In genomic region chr20:2691663-2692035, GRCh38 we compare ENCODE assay signal across 9 cellular contexts. TPM values are rescaled to one million over a fixed set of nuclear protein-coding genes. Genes with fewer than 3 reads are reported as not detected.
DNase-seq lines count a peak whose midpoint lies in the region; ATAC-seq, FAIRE-seq and TF ChIP-seq lines count a peak whose summit lies in the region.
"Had no signal": no experiment of that assay in that cellular context is flagged by ENCODE, and none has a peak within 500 bp of the region (broad histone marks: within the 10 kb centered on the region; RNA-seq: fewer than 3 reads in every experiment).

No MANE protein-coding gene starts in this region.

- H2BK5ac ChIP-seq in mesendoderm (ENCODE audit: low read length) = no peak overlapping the region

- no peak for FAIRE-seq in HepG2 (lab: Jason Lieb, UNC)

- H3K56ac ChIP-seq in mesendoderm (ENCODE audit: low read length) = no peak overlapping the region

- H3K36me3 Mint-ChIP-seq in nephron progenitor cell (ENCODE audit: low read depth) = no peaks in the 10 kb centered on the region

- intact Hi-C loops in HepG2 (cut with micrococcal nuclease; ENCODE audit: unreplicated experiment) = no loop called here
- intact Hi-C loops in right lobe of liver (cut with DNase I) = no loop called here
- intact Hi-C loops in vagina (cut with DNase I) = no loop called here

- H3K27me3 ChIP-seq in HepG2 (ENCODE audit: control insufficient read depth in 1 of 2, insufficient read depth in 2 of 2, low read length in 2 of 2) = peaks cover 29 to 86% of the 10 kb centered on the region in 2 experiments
- H3K27me3 ChIP-seq in right lobe of liver = peaks cover 0 to 16% of the 10 kb centered on the region in 2 donors
- no peaks in the 10 kb centered on the region for H3K27me3 ChIP-seq in vagina
- H3K27me3 ChIP-seq in mesendoderm (ENCODE audit: insufficient read depth, low read length, poor library complexity) = peaks cover 62% of the 10 kb centered on the region

- ATAC-seq in HepG2 (peak; percentile 14), right lobe of liver (no peak)

- H3K27ac ChIP-seq in HepG2 (ENCODE audit: extremely low read length, insufficient read depth, low read length) = no peak overlapping the region
- H3K27ac ChIP-seq in right lobe of liver = peak overlapping the region in 1 of 3 donors; percentile 15
- H3K27ac ChIP-seq in cingulate gyrus (ENCODE audit: low read depth, low read length) = peak overlapping the region; percentile 60
- peak overlapping the region; percentile 82 for H3K27ac ChIP-seq in vagina
- no peak overlapping the region for H3K27ac ChIP-seq in mesendoderm (ENCODE audit: low read depth, low read length)

- no peak overlapping the region for H3K4ac ChIP-seq in mesendoderm (ENCODE audit: low read depth, low read length)

- TF ChIP-seq CTCF in HepG2 (CRISPR knock-in tag; IDR thresholded peaks at IDR 0.05) = no peak
- no peak for TF ChIP-seq CTCF in right lobe of liver (IDR thresholded peaks at IDR 0.05)
- no peak for TF ChIP-seq CTCF in nephron progenitor cell (IDR thresholded peaks at IDR 0.05)
- TF ChIP-seq CTCF in vagina (IDR thresholded peaks at IDR 0.05) = no peak

- no peak for TF ChIP-seq EP300 in HepG2 (IDR thresholded peaks at IDR 0.05; ENCODE audit: low read depth in 2 of 2, low read length in 2 of 2)
- no peak for TF ChIP-seq EP300 in HepG2 (CRISPR knock-in tag; IDR thresholded peaks at IDR 0.05; ENCODE audit: borderline replicate concordance)

- CTCF ChIA-PET in HepG2 (lab: Yijun Ruan, JAX; ENCODE audit: low intra/inter-chr PET ratio, low total read pairs) = no interaction called here

- H3K79me1 ChIP-seq in mesendoderm (ENCODE audit: low read length) = no peaks in the 10 kb centered on the region

- H2AK5ac ChIP-seq in mesendoderm (ENCODE audit: low read length) = no peak overlapping the region

- H3K79me2 ChIP-seq in HepG2 (ENCODE audit: insufficient read depth, low read length) = no peaks in the 10 kb centered on the region
- H3K79me2 ChIP-seq in mesendoderm (ENCODE audit: control insufficient read depth, insufficient read depth, low read length) = no peaks in the 10 kb centered on the region

- POLR2A ChIA-PET in HepG2 (lab: Yijun Ruan, JAX) = interaction anchor here (1.0 to 1.4 kb wide), 2 partner anchors 28 to 39 kb away, joined by 3 to 4 read pairs; partner anchors contain the start of genes IDH3B and NOP56

- DNase-seq in HepG2 (ENCODE audit: low spot score) (no peak), right lobe of liver (no peak), nephron progenitor cell (no peak), vagina (ENCODE audit: extremely low spot score in 2 of 2) (no peak), mesendoderm (no peak), AG08395 (ENCODE audit: low spot score) (no peak), NCI-H2029 (lab: John Stamatoyannopoulos, UW) (no peak)
- DNase-seq: NCI-H187 treated with DMSO at 0.1 percent for 48 hours had no signal

- no TSS peak for BruUV-seq in HepG2 (replicated peaks; lab: Mats Ljungman, UMichigan)

- H3K18ac ChIP-seq in mesendoderm (ENCODE audit: low read length) = no peak overlapping the region

- H2BK15ac ChIP-seq in mesendoderm (replicated peaks; ENCODE audit: low read depth) = no peak overlapping the region

- H3K4me3 Mint-ChIP-seq in nephron progenitor cell = peak overlapping the region; percentile 96

- H3K4me1 Mint-ChIP-seq in nephron progenitor cell = peaks cover 53% of the 10 kb centered on the region

- TF ChIP-seq POLR2A in HepG2 (IDR thresholded peaks at IDR 0.05; ENCODE audit: insufficient read depth in 1 of 2, low read depth in 2 of 2, low read length in 2 of 2) (no peak), right lobe of liver (IDR thresholded peaks at IDR 0.05) (no peak), vagina (IDR thresholded peaks at IDR 0.05) (no peak)

- no peak overlapping the region for H2BK120ac ChIP-seq in mesendoderm (ENCODE audit: low read depth, low read length)

- H3K9me3 ChIP-seq in HepG2 (ENCODE audit: low read length) (no peaks in the 10 kb centered on the region), right lobe of liver (no peaks in the 10 kb centered on the region), vagina (no peaks in the 10 kb centered on the region)

- H3K36me3 ChIP-seq in HepG2 (replicated peaks in 1 of 2; ENCODE audit: control insufficient read depth in 1 of 2, insufficient read depth in 2 of 2, low read length in 2 of 2) (no peaks in the 10 kb centered on the region), right lobe of liver (no peaks in the 10 kb centered on the region), vagina (no peaks in the 10 kb centered on the region), mesendoderm (ENCODE audit: control insufficient read depth, insufficient read depth, low read length) (no peaks in the 10 kb centered on the region)

- H3K27ac Mint-ChIP-seq in nephron progenitor cell = no peak overlapping the region

- H3K9me3 Mint-ChIP-seq in nephron progenitor cell = peaks cover 6% of the 10 kb centered on the region

- H4K20me1 ChIP-seq in HepG2 (ENCODE audit: insufficient read depth, low read length) = peaks cover 6% of the 10 kb centered on the region; the same call in 1 of the 2 replicates

- peaks cover 87% of the 10 kb centered on the region for H3K27me3 Mint-ChIP-seq in nephron progenitor cell (ENCODE audit: low read depth, poor library complexity)

- H3K9ac ChIP-seq in HepG2 (ENCODE audit: insufficient read depth, low read depth, low read length) (peak overlapping the region; percentile 40; the same call in 1 of the 2 replicates), mesendoderm (ENCODE audit: low read length) (no peak overlapping the region)

- no peak overlapping the region for H3K23ac ChIP-seq in mesendoderm (ENCODE audit: low read length)

- 20% methylated on average over 10 of the region's 10 CpGs for WGBS in HepG2 (ENCODE audit: low lambda C conversion rate)
- WGBS in right lobe of liver (ENCODE audit: insufficient coverage, low coverage, low lambda C conversion rate, missing lambda C conversion rate) = 61% methylated on average over 10 of the region's 10 CpGs
- WGBS in mesendoderm (ENCODE audit: extremely low coverage, insufficient coverage, low lambda C conversion rate) = no CpG with 5 or more reads among the region's 10 CpGs

- no peak overlapping the region for H2AFZ ChIP-seq in HepG2 (ENCODE audit: low read length)

- TF ChIP-seq RAD21 in HepG2 (CRISPR knock-in tag; IDR thresholded peaks at IDR 0.05) = no peak

- peaks cover 16% of the 10 kb centered on the region for H3K4me1 ChIP-seq in HepG2 (ENCODE audit: insufficient read depth, low read length)
- H3K4me1 ChIP-seq in right lobe of liver = peaks cover 0 to 5% (median 0%) of the 10 kb centered on the region in 4 donors
- H3K4me1 ChIP-seq in vagina = peaks cover 22% of the 10 kb centered on the region
- H3K4me1 ChIP-seq in mesendoderm (ENCODE audit: control insufficient read depth, low read depth, low read length) = no peaks in the 10 kb centered on the region

- H4K5ac ChIP-seq in mesendoderm (ENCODE audit: low read length) = no peak overlapping the region

- H3K4me3 ChIP-seq in HepG2 (replicated peaks in 1 of 3; ENCODE audit: insufficient read depth in 1 of 3, low read depth in 2 of 3, low read length in 3 of 3) (peak overlapping the region in 2 of 3 experiments; percentile 14 to 72; a peak in 3 of 6 replicates), right lobe of liver (no peak overlapping the region), vagina (peak overlapping the region; percentile 46 to 78), mesendoderm (ENCODE audit: low read length) (no peak overlapping the region)

- in situ Hi-C loops in HepG2 (cut with HindIII; ENCODE audit: extremely low pct_ligation_motif_present, low pct_unique_long_range_greater_than_20kb) = no loop called here

- H3K4me2 ChIP-seq in HepG2 (ENCODE audit: low read depth, low read length) (peak overlapping the region; percentile 90), mesendoderm (ENCODE audit: low read length) (no peak overlapping the region)

- H4K8ac ChIP-seq in mesendoderm (ENCODE audit: low read depth, low read length) = no peak overlapping the region

RNA-seq across cellular contexts. Expression of gene EBF4, which starts 0.9 kb away (rescaled TPM):
- 0.84 TPM in 1 of 2 replicates, not detected in the other for total RNA-seq in HepG2 (2016; rRNA removed; fragmentation: Illumina TruSeq; extraction: Trizol)
- not detected in 2 replicates for total RNA-seq in HepG2 (2016; cell fraction: cytosol; rRNA removed; fragmentation: Illumina TruSeq; extraction: Trizol; ENCODE audit: low read depth)
- total RNA-seq in HepG2 (2016; cell fraction: insoluble cytoplasmic fraction; rRNA removed; fragmentation: Illumina TruSeq; extraction: Trizol) = 0.13 and 0.15 TPM in 2 replicates
- 0.34 TPM in 2 replicates for total RNA-seq in HepG2 (2016; cell fraction: membrane; rRNA removed; fragmentation: Illumina TruSeq; extraction: Trizol)
- 0.34 and 0.56 TPM in 2 replicates for total RNA-seq in HepG2 (2016; cell fraction: nucleus; rRNA removed; fragmentation: Illumina TruSeq; extraction: Trizol)
- polyA plus RNA-seq in HepG2 (2011; rRNA removed) = 2.2 and 5.2 TPM in 2 replicates
- polyA plus RNA-seq in HepG2 (2011; cell fraction: cytosol; rRNA removed) = 1.7 and 2.0 TPM in 2 replicates
- polyA plus RNA-seq in HepG2 (2011; cell fraction: nucleus; rRNA removed) = 19.5 and 21.3 TPM in 2 replicates
- 3.4 and 9.8 TPM in 2 replicates for polyA plus RNA-seq in HepG2 (2012)
- 0.10 and 0.52 TPM in 2 replicates for polyA plus RNA-seq in HepG2 (2016; cell fraction: cytosol; fragmentation: Illumina TruSeq; extraction: Trizol; ENCODE audit: low read depth)
- 0.11 and 0.45 TPM in 2 replicates for polyA plus RNA-seq in HepG2 (2016; cell fraction: insoluble cytoplasmic fraction; fragmentation: Illumina TruSeq; extraction: Trizol; ENCODE audit: low read depth)
- polyA plus RNA-seq in HepG2 (2016; cell fraction: membrane; fragmentation: Illumina TruSeq; extraction: Trizol; ENCODE audit: low read depth) = 0.17 and 0.41 TPM in 2 replicates
- polyA plus RNA-seq in HepG2 (2016; cell fraction: nucleus; fragmentation: Illumina TruSeq; extraction: Trizol; ENCODE audit: insufficient read depth, low read depth) = 1.1 and 2.1 TPM in 2 replicates
- 3.8 TPM in 1 of 2 replicates, not detected in the other for polyA minus RNA-seq in HepG2 (2011; rRNA and poly(A)+ RNA removed; ENCODE audit: low replicate concordance)
- 1.3 and 2.1 TPM in 2 replicates for polyA minus RNA-seq in HepG2 (2011; cell fraction: cytosol; rRNA and poly(A)+ RNA removed)
- 4.8 and 7.2 TPM in 2 replicates for polyA minus RNA-seq in HepG2 (2011; cell fraction: nucleus; rRNA and poly(A)+ RNA removed)
- total RNA-seq in right lobe of liver = 10 to 100 TPM in 1 of 6 experiments, 1 to 10 TPM in 5; 2.8 to 16.6 (median 6.2) TPM
- total RNA-seq in vagina = 23.1 TPM
- 0.31 TPM for polyA plus RNA-seq in mesendoderm (2013, experiment 1 of 2)
- polyA plus RNA-seq in mesendoderm (2013, experiment 2 of 2) = 0.13 TPM

RNA-seq across cellular contexts. Expression of gene IDH3B, which starts 27.6 kb away (rescaled TPM):
- total RNA-seq in HepG2 (2016; rRNA removed; fragmentation: Illumina TruSeq; extraction: Trizol) (215 and 246 TPM in 2 replicates), right lobe of liver (10 to 100 TPM; 37.6 to 78.1 (median 43.6) TPM), vagina (71.0 TPM)
- 33.7 and 38.0 TPM in 2 replicates for total RNA-seq in HepG2 (2016; cell fraction: cytosol; rRNA removed; fragmentation: Illumina TruSeq; extraction: Trizol; ENCODE audit: low read depth)
- 222 and 260 TPM in 2 replicates for total RNA-seq in HepG2 (2016; cell fraction: insoluble cytoplasmic fraction; rRNA removed; fragmentation: Illumina TruSeq; extraction: Trizol)
- 44.8 and 48.2 TPM in 2 replicates for total RNA-seq in HepG2 (2016; cell fraction: membrane; rRNA removed; fragmentation: Illumina TruSeq; extraction: Trizol)
- 137 and 140 TPM in 2 replicates for total RNA-seq in HepG2 (2016; cell fraction: nucleus; rRNA removed; fragmentation: Illumina TruSeq; extraction: Trizol)
- polyA plus RNA-seq in HepG2 (2011; rRNA removed) = 245 and 254 TPM in 2 replicates
- 222 and 246 TPM in 2 replicates for polyA plus RNA-seq in HepG2 (2011; cell fraction: cytosol; rRNA removed)
- 901 and 966 TPM in 2 replicates for polyA plus RNA-seq in HepG2 (2011; cell fraction: nucleus; rRNA removed)
- 156 and 158 TPM in 2 replicates for polyA plus RNA-seq in HepG2 (2012)
- polyA plus RNA-seq in HepG2 (2016; cell fraction: cytosol; fragmentation: Illumina TruSeq; extraction: Trizol; ENCODE audit: low read depth) = 22.8 and 27.4 TPM in 2 replicates
- 207 and 216 TPM in 2 replicates for polyA plus RNA-seq in HepG2 (2016; cell fraction: insoluble cytoplasmic fraction; fragmentation: Illumina TruSeq; extraction: Trizol; ENCODE audit: low read depth)
- polyA plus RNA-seq in HepG2 (2016; cell fraction: membrane; fragmentation: Illumina TruSeq; extraction: Trizol; ENCODE audit: low read depth) = 27.1 and 32.5 TPM in 2 replicates
- polyA plus RNA-seq in HepG2 (2016; cell fraction: nucleus; fragmentation: Illumina TruSeq; extraction: Trizol; ENCODE audit: insufficient read depth, low read depth) = 236 and 251 TPM in 2 replicates
- 107 and 189 TPM in 2 replicates for polyA minus RNA-seq in HepG2 (2011; rRNA and poly(A)+ RNA removed; ENCODE audit: low replicate concordance)
- 74.0 and 74.8 TPM in 2 replicates for polyA minus RNA-seq in HepG2 (2011; cell fraction: cytosol; rRNA and poly(A)+ RNA removed)
- 230 and 248 TPM in 2 replicates for polyA minus RNA-seq in HepG2 (2011; cell fraction: nucleus; rRNA and poly(A)+ RNA removed)
- 56.4 TPM for polyA plus RNA-seq in mesendoderm (2013, experiment 1 of 2)
- polyA plus RNA-seq in mesendoderm (2013, experiment 2 of 2) = 56.0 TPM

RNA-seq across cellular contexts. Expression of gene NOP56, which starts 39.2 kb away (rescaled TPM):
- 646 and 1,116 TPM in 2 replicates for total RNA-seq in HepG2 (2016; rRNA removed; fragmentation: Illumina TruSeq; extraction: Trizol)
- total RNA-seq in HepG2 (2016; cell fraction: cytosol; rRNA removed; fragmentation: Illumina TruSeq; extraction: Trizol; ENCODE audit: low read depth) = 3,280 and 3,642 TPM in 2 replicates
- total RNA-seq in HepG2 (2016; cell fraction: insoluble cytoplasmic fraction; rRNA removed; fragmentation: Illumina TruSeq; extraction: Trizol) = 600 and 1,127 TPM in 2 replicates
- total RNA-seq in HepG2 (2016; cell fraction: membrane; rRNA removed; fragmentation: Illumina TruSeq; extraction: Trizol) = 2,832 and 3,011 TPM in 2 replicates
- total RNA-seq in HepG2 (2016; cell fraction: nucleus; rRNA removed; fragmentation: Illumina TruSeq; extraction: Trizol) = 1,362 and 1,462 TPM in 2 replicates
- 369 and 374 TPM in 2 replicates for polyA plus RNA-seq in HepG2 (2011; rRNA removed)
- polyA plus RNA-seq in HepG2 (2011; cell fraction: cytosol; rRNA removed) = 207 and 225 TPM in 2 replicates
- 1,398 and 1,412 TPM in 2 replicates for polyA plus RNA-seq in HepG2 (2011; cell fraction: nucleus; rRNA removed)
- polyA plus RNA-seq in HepG2 (2012) = 352 and 481 TPM in 2 replicates
- polyA plus RNA-seq in HepG2 (2016; cell fraction: cytosol; fragmentation: Illumina TruSeq; extraction: Trizol; ENCODE audit: low read depth) = 3,484 and 3,697 TPM in 2 replicates
- polyA plus RNA-seq in HepG2 (2016; cell fraction: insoluble cytoplasmic fraction; fragmentation: Illumina TruSeq; extraction: Trizol; ENCODE audit: low read depth) = 637 and 642 TPM in 2 replicates
- 2,607 and 2,624 TPM in 2 replicates for polyA plus RNA-seq in HepG2 (2016; cell fraction: membrane; fragmentation: Illumina TruSeq; extraction: Trizol; ENCODE audit: low read depth)
- 3,019 and 3,117 TPM in 2 replicates for polyA plus RNA-seq in HepG2 (2016; cell fraction: nucleus; fragmentation: Illumina TruSeq; extraction: Trizol; ENCODE audit: insufficient read depth, low read depth)
- 388 and 403 TPM in 2 replicates for polyA minus RNA-seq in HepG2 (2011; rRNA and poly(A)+ RNA removed; ENCODE audit: low replicate concordance)
- 134 TPM in 2 replicates for polyA minus RNA-seq in HepG2 (2011; cell fraction: cytosol; rRNA and poly(A)+ RNA removed)
- 938 and 1,127 TPM in 2 replicates for polyA minus RNA-seq in HepG2 (2011; cell fraction: nucleus; rRNA and poly(A)+ RNA removed)
- 10 to 100 TPM; 32.7 to 60.9 (median 42.7) TPM for total RNA-seq in right lobe of liver
- total RNA-seq in vagina = 87.7 TPM
- polyA plus RNA-seq in mesendoderm (2013, experiment 1 of 2) = 590 TPM
- polyA plus RNA-seq in mesendoderm (2013, experiment 2 of 2) = 586 TPM

Comparison
In these comparisons a context has a peak if more than half of its experiments do, and no peak if none do; other contexts are left out.
1. H3K4me3 ChIP-seq: peak in HepG2 (2 of 3) and vagina (2 of 2); none in right lobe of liver (0 of 3) and mesendoderm (single experiment).
2. H3K27ac ChIP-seq: peak in cingulate gyrus (single experiment) and vagina (single experiment); none in HepG2 (single experiment) and mesendoderm (single experiment).